9 cellular contexts compared by ENCODE assay signal in the genomic region with DNA sequence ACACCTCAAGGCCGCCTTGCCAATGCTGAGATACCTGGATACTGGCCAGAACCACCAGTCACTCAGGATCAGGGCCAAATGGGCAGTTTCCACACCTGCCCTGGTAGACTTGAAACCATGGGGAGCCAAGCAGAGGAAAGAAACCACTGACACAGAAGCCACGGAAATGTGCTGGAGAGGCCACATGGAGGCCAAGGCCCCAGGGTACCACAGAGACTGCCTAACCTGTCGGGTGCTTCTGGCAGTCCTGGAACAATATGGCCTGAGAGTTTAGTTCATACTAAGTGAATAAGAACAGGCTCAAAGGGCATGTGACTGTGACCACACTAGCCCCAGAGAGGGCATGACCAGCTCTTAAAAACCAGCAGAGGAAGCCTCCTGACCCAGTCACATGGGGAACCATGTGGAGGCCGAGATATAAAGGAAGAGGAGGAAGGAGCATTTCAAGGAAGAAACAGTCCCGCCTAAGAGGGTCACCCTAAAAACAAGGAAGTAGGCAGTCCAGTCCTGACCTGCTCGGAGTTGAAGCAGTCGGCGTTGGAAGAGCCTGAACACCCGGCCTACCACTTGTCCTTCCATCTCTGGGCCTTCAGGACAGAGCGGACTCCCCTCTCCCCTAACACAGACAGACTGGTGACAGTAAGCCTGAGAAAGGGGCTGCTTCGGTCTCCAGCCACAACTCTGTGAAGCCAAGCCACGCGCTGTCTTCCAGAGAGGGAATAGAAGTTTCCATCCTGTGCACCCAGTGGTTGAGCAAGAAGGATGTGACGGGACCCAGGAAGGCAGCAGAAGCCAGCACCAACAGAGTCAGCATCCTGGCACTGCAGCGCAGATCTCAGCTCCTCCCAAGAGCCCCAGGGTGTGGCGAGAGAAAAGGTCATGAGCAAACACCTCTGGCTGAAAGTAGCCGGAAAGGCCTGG. TPM values are rescaled to one million over a fixed set of nuclear protein-coding genes. Genes with fewer than 3 reads are reported as not detected.
DNase-seq lines count a peak whose midpoint lies in the region; ATAC-seq and TF ChIP-seq lines count a peak whose summit lies in the region.
"Had no signal": no experiment of that assay in that cellular context is flagged by ENCODE, and none has a peak within 500 bp of the region (broad histone marks: within the 10 kb centered on the region; RNA-seq: fewer than 3 reads in every experiment).

A gene with protein sequence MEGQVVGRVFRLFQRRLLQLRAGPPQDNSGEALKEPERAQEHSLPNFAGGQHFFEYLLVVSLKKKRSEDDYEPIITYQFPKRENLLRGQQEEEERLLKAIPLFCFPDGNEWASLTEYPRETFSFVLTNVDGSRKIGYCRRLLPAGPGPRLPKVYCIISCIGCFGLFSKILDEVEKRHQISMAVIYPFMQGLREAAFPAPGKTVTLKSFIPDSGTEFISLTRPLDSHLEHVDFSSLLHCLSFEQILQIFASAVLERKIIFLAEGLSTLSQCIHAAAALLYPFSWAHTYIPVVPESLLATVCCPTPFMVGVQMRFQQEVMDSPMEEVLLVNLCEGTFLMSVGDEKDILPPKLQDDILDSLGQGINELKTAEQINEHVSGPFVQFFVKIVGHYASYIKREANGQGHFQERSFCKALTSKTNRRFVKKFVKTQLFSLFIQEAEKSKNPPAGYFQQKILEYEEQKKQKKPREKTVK (minus strand): TSS at position 766 of the 921 bp plus-strand sequence. CDS start 187 bp downstream, at position 579.

- POLR2A ChIA-PET in MCF 10A (lab: Yijun Ruan, JAX), result interaction anchor here (0.5 kb wide), 1 partner anchor 42 kb away, joined by 3 read pairs; no protein-coding TSS in a partner anchor
- POLR2A ChIA-PET in activated naive CD8-positive, alpha-beta T cell treated with anti-CD3 and anti-CD28 coated beads, Interleukin-2, amount 10 ng/mL, durations not matched to agents 7 days and 5 days (lab: Charles Lee), result interaction anchor here (0.8 to 15.0 kb wide), 20 partner anchors 7 to 527 kb away, joined by 3 to 948 read pairs (median 6); partner anchors contain the start of genes ATP5PB, CD53, CEPT1 and CHI3L2

- no peak within 1 kb of the TSS for H3K27ac Mint-ChIP-seq in MCF 10A (ENCODE audit: low read depth, unreplicated experiment)
- peak within 1 kb of the TSS; percentile 97 for H3K27ac Mint-ChIP-seq in activated naive CD8-positive, alpha-beta T cell treated with anti-CD3 and anti-CD28 coated beads, Interleukin-2, amount 10 ng/mL, durations not matched to agents 7 days and 5 days
- H3K27ac Mint-ChIP-seq in endodermal cell, result no peak within 1 kb of the TSS

- no peaks in the 10 kb centered on the region for H3K9me3 ChIP-seq in mammary epithelial cell (replicated peaks; ENCODE audit: insufficient read depth, low read length)
- H3K9me3 ChIP-seq in endodermal cell (ENCODE audit: control insufficient read depth, low read length), result no peaks in the 10 kb centered on the region
- H3K9me3 ChIP-seq: SJSA1 had no signal

- H3K27me3 Mint-ChIP-seq in MCF 10A (ENCODE audit: insufficient read depth, unreplicated experiment) (no peaks in the 10 kb centered on the region), endodermal cell (ENCODE audit: insufficient read depth) (peaks cover 10% of the 10 kb centered on the region)
- H3K27me3 Mint-ChIP-seq in activated naive CD8-positive, alpha-beta T cell treated with anti-CD3 and anti-CD28 coated beads, Interleukin-2, amount 10 ng/mL, durations not matched to agents 7 days and 5 days, result no peaks in the 10 kb centered on the region

- H4K20me1 ChIP-seq in mammary epithelial cell (ENCODE audit: insufficient read depth, low read length), result no peaks in the 10 kb centered on the region

- dilution Hi-C loops in mammary epithelial cell (cut with HindIII; ENCODE audit: low sequenced_read_pairs), result no loop called here

- TF ChIP-seq CTCF in MCF 10A (IDR thresholded peaks at IDR 0.05; ENCODE audit: unreplicated experiment) (no peak), mammary epithelial cell (conservative IDR thresholded peaks at IDR 0.05 in 1 of 2, IDR thresholded peaks at IDR 0.05 in 1 of 2; ENCODE audit: extremely low read depth in 1 of 2, insufficient read depth in 1 of 2, low read depth in 1 of 2, low read length in 2 of 2) (no peak), endodermal cell (conservative IDR thresholded peaks at IDR 0.05) (no peak)

- H3K27ac ChIP-seq in mammary epithelial cell (ENCODE audit: insufficient read depth, low read depth, low read length) (no peak within 1 kb of the TSS), endodermal cell (ENCODE audit: low read depth, low read length) (no peak within 1 kb of the TSS)
- H3K27ac ChIP-seq: SJSA1 had no signal

- peak; percentile 37 for ATAC-seq in activated naive CD8-positive, alpha-beta T cell treated with anti-CD3 and anti-CD28 coated beads, Interleukin-2, amount 10 ng/mL, durations not matched to agents 7 days and 5 days (ENCODE audit: low read depth)

- H3K79me2 ChIP-seq in mammary epithelial cell (ENCODE audit: insufficient read depth, low read length), result no peaks in the 10 kb centered on the region

- H3K9ac ChIP-seq in mammary epithelial cell (ENCODE audit: insufficient read depth, low read length) (no peak within 1 kb of the TSS), endodermal cell (ENCODE audit: extremely low read depth, low read length, poor library complexity, severe bottlenecking) (no peak within 1 kb of the TSS)

- no peaks in the 10 kb centered on the region for H3K9me3 Mint-ChIP-seq in MCF 10A (ENCODE audit: unreplicated experiment)
- no peaks in the 10 kb centered on the region for H3K9me3 Mint-ChIP-seq in activated naive CD8-positive, alpha-beta T cell treated with anti-CD3 and anti-CD28 coated beads, Interleukin-2, amount 10 ng/mL, durations not matched to agents 7 days and 5 days
- H3K9me3 Mint-ChIP-seq in endodermal cell, result peaks cover 2% of the 10 kb centered on the region

- H3K4me3 Mint-ChIP-seq in MCF 10A (ENCODE audit: unreplicated experiment) (no peak within 1 kb of the TSS), endodermal cell (no peak within 1 kb of the TSS)
- H3K4me3 Mint-ChIP-seq in activated naive CD8-positive, alpha-beta T cell treated with anti-CD3 and anti-CD28 coated beads, Interleukin-2, amount 10 ng/mL, durations not matched to agents 7 days and 5 days, result peak within 1 kb of the TSS; percentile 98

- H3K27me3 ChIP-seq in mammary epithelial cell (ENCODE audit: insufficient read depth, low read length) (no peaks in the 10 kb centered on the region), endodermal cell (ENCODE audit: control insufficient read depth, insufficient read depth, low read length, poor library complexity, severe bottlenecking) (no peaks in the 10 kb centered on the region)

- H3K4me3 ChIP-seq in mammary epithelial cell (replicated peaks in 1 of 3; ENCODE audit: insufficient read depth in 1 of 3, low read depth in 2 of 3, low read length in 3 of 3) (no peak within 1 kb of the TSS), endodermal cell (ENCODE audit: low read length) (no peak within 1 kb of the TSS)
- H3K4me3 ChIP-seq: SJSA1 had no signal

- H3K4me1 ChIP-seq in mammary epithelial cell (ENCODE audit: insufficient read depth, low read length) (peaks cover 27% of the 10 kb centered on the region), endodermal cell (ENCODE audit: control insufficient read depth, insufficient read depth, low read length) (peaks cover 5% of the 10 kb centered on the region)

- H3K36me3 ChIP-seq in mammary epithelial cell (ENCODE audit: insufficient read depth, low read length) (no peaks in the 10 kb centered on the region), endodermal cell (ENCODE audit: control insufficient read depth, insufficient read depth, low read length) (no peaks in the 10 kb centered on the region)
- H3K36me3 ChIP-seq: SJSA1 had no signal

- intact Hi-C loops in MCF 10A (cut with micrococcal nuclease) (no loop called here), mammary epithelial cell (cut with micrococcal nuclease) (no loop called here)

- no peak within 1 kb of the TSS for H2AFZ ChIP-seq in mammary epithelial cell (ENCODE audit: low read depth, low read length)

- H3K4me1 Mint-ChIP-seq in MCF 10A (ENCODE audit: insufficient read depth, unreplicated experiment) (peaks cover 14% of the 10 kb centered on the region), endodermal cell (peaks cover 11% of the 10 kb centered on the region)
- peaks cover 38% of the 10 kb centered on the region for H3K4me1 Mint-ChIP-seq in activated naive CD8-positive, alpha-beta T cell treated with anti-CD3 and anti-CD28 coated beads, Interleukin-2, amount 10 ng/mL, durations not matched to agents 7 days and 5 days

- in situ Hi-C loops in mammary epithelial cell (cut with MboI; ENCODE audit: low sequenced_read_pairs in 2 of 2), result no loop called here

- DNase-seq in MCF 10A (ENCODE audit: unreplicated experiment) (peak; percentile 55), mammary epithelial cell (no peak), mesenteric fat pad (ENCODE audit: low spot score) (no peak), DMS153 (lab: John Stamatoyannopoulos, UW) (no peak), endodermal cell (no peak), NCI-H1105 (lab: John Stamatoyannopoulos, UW) (no peak)
- DNase-seq in activated naive CD8-positive, alpha-beta T cell treated with anti-CD3 and anti-CD28 coated beads, Interleukin-2, amount 10 ng/mL, durations not matched to agents 7 days and 5 days, result peak; percentile 65
- peak; percentile 62 for DNase-seq in stimulated activated naive CD4-positive, alpha-beta T cell treated with Interleukin-2 at 50 U/mL for 16 hours (lab: John Stamatoyannopoulos, UW)

- CTCF ChIA-PET in MCF 10A (lab: Yijun Ruan, JAX), result interaction anchor here (0.7 to 1.6 kb wide), 3 partner anchors 14 to 308 kb away, joined by 3 to 6 read pairs (median 4); no protein-coding TSS in a partner anchor
- CTCF ChIA-PET in mammary epithelial cell (lab: Charles Lee; ENCODE audit: low non-redundant PET), result no interaction called here

- peaks cover 6% of the 10 kb centered on the region for H3K36me3 Mint-ChIP-seq in MCF 10A (ENCODE audit: insufficient read depth, unreplicated experiment)
- peaks cover 52% of the 10 kb centered on the region for H3K36me3 Mint-ChIP-seq in activated naive CD8-positive, alpha-beta T cell treated with anti-CD3 and anti-CD28 coated beads, Interleukin-2, amount 10 ng/mL, durations not matched to agents 7 days and 5 days
- peaks cover 2% of the 10 kb centered on the region for H3K36me3 Mint-ChIP-seq in endodermal cell (ENCODE audit: low read depth)

- BruUV-seq in MCF 10A (replicated peaks; lab: Mats Ljungman, UMichigan), result no TSS peak
- no TSS peak for BruUV-seq in mammary epithelial cell (replicated peaks; lab: Mats Ljungman, UMichigan)

- no peak within 1 kb of the TSS for H3K4me2 ChIP-seq in mammary epithelial cell (ENCODE audit: insufficient read depth, low read depth, low read length)

- 88% methylated on average over 15 of the region's 17 CpGs for WGBS in mammary epithelial cell (ENCODE audit: low coverage, missing lambda C conversion rate)
- 94 to 99% methylated on average over 15 to 17 of the region's 17 CpGs for WGBS in endodermal cell (ENCODE audit: insufficient coverage in 1 of 2, insufficient read length in 1 of 2), 2 experiments

RNA-seq across cellular contexts. Expression of the gene that starts here (rescaled TPM):
- total RNA-seq in MCF 10A (2022), result 3.9 and 6.0 TPM in 2 replicates
- total RNA-seq in mammary epithelial cell, result 10 to 100 TPM in 1 of 2 donors, 1 to 10 TPM in 1; 1.5 to 10.5 TPM
- polyA plus RNA-seq in mammary epithelial cell, result 2.6 TPM
- polyA minus RNA-seq in mammary epithelial cell, result 6.5 TPM
- 100 to 1,000 TPM; 293 to 299 TPM for total RNA-seq in activated naive CD8-positive, alpha-beta T cell treated with anti-CD3 and anti-CD28 coated beads, Interleukin-2, amount 10 ng/mL, durations not matched to agents 7 days and 5 days
- 33.0 TPM for total RNA-seq in mesenteric fat pad
- 1 to 10 TPM in 1 of 2 donors, under 1 TPM in 1; 0.89 to 2.6 TPM for total RNA-seq in endodermal cell
- polyA plus RNA-seq in endodermal cell (2013, experiment 1 of 2), result not detected
- polyA plus RNA-seq in endodermal cell (2013, experiment 2 of 2), result not detected
- total RNA-seq: SJSA1 had no signal

Comparison
In these comparisons a context has a peak if more than half of its experiments do, and no peak if none do; other contexts are left out.
1. DNase-seq: peak in MCF 10A (single experiment), activated naive CD8-positive, alpha-beta T cell treated with anti-CD3 and anti-CD28 coated beads, Interleukin-2, amount 10 ng/mL, durations not matched to agents 7 days and 5 days (single experiment) and stimulated activated naive CD4-positive, alpha-beta T cell treated with Interleukin-2 at 50 U/mL for 16 hours (single experiment); none in mammary epithelial cell (single experiment), mesenteric fat pad (single experiment), DMS153 (single experiment), endodermal cell (single experiment) and NCI-H1105 (single experiment).